In genomic region chr7:116953372-116953726, GRCh38 we compare ENCODE assay signal across 8 cellular contexts. TPM values are rescaled to one million over a fixed set of nuclear protein-coding genes. Genes with fewer than 3 reads are reported as not detected.
DNase-seq lines count a peak whose midpoint lies in the region; ATAC-seq, FAIRE-seq and TF ChIP-seq lines count a peak whose summit lies in the region.

Gene ST7, plus strand, starts transcription at chr7:116953501. Its CDS starts 40 bp downstream, at chr7:116953541.

- H3K4me3 ChIP-seq in kidney (ENCODE audit: low read length in 2 of 2): peak within 1 kb of the TSS; percentile 92 to 95

- in situ Hi-C loops in GM13976 (cut with MboI; ENCODE audit: low sequenced_read_pairs, unreplicated experiment): no loop called here

- no peak for FAIRE-seq in kidney (lab: Jason Lieb, UNC)

- H3K27ac ChIP-seq in caudate nucleus (ENCODE audit: low read depth, low read length): peak within 1 kb of the TSS; percentile 97
- peak within 1 kb of the TSS; percentile 95 to 98 for H3K27ac ChIP-seq in kidney (ENCODE audit: low read depth in 2 of 2, low read length in 2 of 2)

- intact Hi-C loops in kidney (cut with DNase I): no loop called here

- ATAC-seq in HG02678 (IDR thresholded peaks at IDR 0.05; ENCODE audit: unreplicated experiment): peak; percentile 33

- DNase-seq in GM13976 (ENCODE audit: low spot score): peak; percentile 69
- peak; percentile 43 for DNase-seq in NCI-H1694 (lab: John Stamatoyannopoulos, UW)
- DNase-seq in activated CD4-positive, CD25-positive, alpha-beta regulatory T cell (lab: John Stamatoyannopoulos, UW): peak; percentile 33 to 55 (median 44)
- peak in 51 of 61 donors; percentile 11 to 83 (median 54) for DNase-seq in caudate nucleus (lab: John Stamatoyannopoulos, UW)
- DNase-seq in kidney: peak; percentile 86
- peak; percentile 41 to 59 (median 48) for DNase-seq in stimulated activated CD4-positive, alpha-beta T cell treated with anti-CD3 and anti-CD28 coated beads, Interleukin-12 subunit alpha, Interleukin-12 subunit beta, amount 100 ng/mL, for 48 hours (ENCODE audit: low read depth in 2 of 3, low spot score in 1 of 3)
- no peak for DNase-seq in NCI-H524 treated with DMSO at 0.1 percent for 48 hours (lab: John Stamatoyannopoulos, UW)

- no peaks in the 10 kb centered on the region for H3K9me3 ChIP-seq in kidney (ENCODE audit: control insufficient read depth in 1 of 2, low read length in 2 of 2)

- H3K36me3 ChIP-seq in kidney (ENCODE audit: control insufficient read depth in 1 of 2, insufficient read depth in 2 of 2, low read length in 2 of 2): no peaks in the 10 kb centered on the region

- H3K9ac ChIP-seq in kidney (ENCODE audit: low read length in 2 of 2): peak within 1 kb of the TSS; percentile 89 to 94

- TF ChIP-seq CTCF in GM13976 (IDR thresholded peaks at IDR 0.05; ENCODE audit: borderline replicate concordance, control extremely low read depth, extremely low read depth, insufficient read depth, missing control alignments) (no peak), kidney (IDR thresholded peaks at IDR 0.05; ENCODE audit: borderline replicate concordance, extremely low read depth, insufficient read depth) (no peak)

- H3K4me1 ChIP-seq in kidney (ENCODE audit: control insufficient read depth in 1 of 2, insufficient read depth in 1 of 2, low read depth in 1 of 2, low read length in 2 of 2): peaks cover 4 to 18% of the 10 kb centered on the region in 2 donors

RNA-seq across cellular contexts. Expression of gene ST7, which starts in this region (rescaled TPM):
- 21.5 TPM for total RNA-seq in kidney
- polyA plus RNA-seq in kidney (ENCODE audit: insufficient read depth, low read depth, low replicate concordance): 29.8 TPM
